In the genomic region with DNA sequence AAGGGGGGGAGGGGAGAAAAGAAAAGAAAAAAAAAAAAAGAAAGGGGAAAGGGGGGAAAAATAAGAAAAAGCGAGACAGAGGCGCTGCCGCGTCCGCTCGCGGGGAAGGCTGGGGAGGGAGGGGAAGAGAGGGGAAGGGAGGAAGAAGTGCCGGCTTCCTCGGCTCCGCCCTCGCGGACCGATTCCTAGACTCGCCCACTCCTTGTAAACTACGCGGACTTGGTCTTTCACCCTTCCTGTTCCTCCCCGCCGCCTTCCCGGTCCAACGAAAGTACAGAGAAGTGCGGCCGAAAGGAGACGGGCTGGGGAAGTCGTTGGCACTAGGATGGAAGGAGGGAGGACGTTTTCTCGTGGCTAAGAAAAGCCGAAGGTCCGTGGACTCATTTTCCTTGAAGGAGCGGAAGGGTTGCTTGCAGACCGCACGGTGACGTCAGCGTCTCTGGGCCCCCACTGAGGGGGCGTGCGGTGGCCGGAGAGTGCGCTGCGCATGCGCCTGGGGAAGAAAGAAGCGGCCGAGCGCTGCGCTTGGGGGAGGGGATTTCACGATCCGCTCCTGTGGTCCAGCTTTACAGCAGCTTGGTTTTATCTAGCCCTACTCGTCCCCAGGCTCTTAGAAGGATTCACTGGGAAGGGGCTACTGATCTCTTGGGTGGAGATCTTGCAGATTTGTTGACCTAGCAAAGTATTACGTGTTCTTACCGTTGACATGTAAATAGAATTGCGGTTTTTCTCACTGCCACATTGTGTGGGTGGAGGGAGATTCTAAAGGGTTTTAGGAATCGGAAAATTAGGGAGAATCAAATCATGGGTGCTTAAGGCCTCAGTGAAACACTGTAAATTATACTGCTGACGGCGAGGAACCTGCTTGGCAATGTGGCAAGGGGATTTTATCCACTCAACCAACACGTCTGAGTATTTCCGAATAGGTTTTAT, we compare ENCODE assay signal across 8 cellular contexts. TPM values are rescaled to one million over a fixed set of nuclear protein-coding genes. Genes with fewer than 3 reads are reported as not detected.
DNase-seq lines count a peak whose midpoint lies in the region; ATAC-seq and TF ChIP-seq lines count a peak whose summit lies in the region.

Gene CCNI, minus strand, starts transcription at position 121 of the 933 bp plus-strand sequence. CDS start 9,627 bp downstream, outside the sequence.

- peak within 1 kb of the TSS; percentile 98 for H3K4me2 ChIP-seq in BLaER1

- intact Hi-C loops in left colon (cut with DNase I, micrococcal nuclease), result no loop called here

- H3K9me3 Mint-ChIP-seq in activated CD4-positive, alpha-beta T cell treated with anti-CD3 and anti-CD28 coated beads, Interleukin-2, amount 10 ng/mL, durations not matched to agents 7 days and 5 days, result no peaks in the 10 kb centered on the region

- peaks cover 41% of the 10 kb centered on the region for H4K20me1 ChIP-seq in BLaER1

- peaks cover 33% of the 10 kb centered on the region for H3K4me1 Mint-ChIP-seq in activated CD4-positive, alpha-beta T cell treated with anti-CD3 and anti-CD28 coated beads, Interleukin-2, amount 10 ng/mL, durations not matched to agents 7 days and 5 days

- TF ChIP-seq CTCF in coronary artery (IDR thresholded peaks at IDR 0.05), result no peak

- ATAC-seq in GM19351 (IDR thresholded peaks at IDR 0.05; ENCODE audit: unreplicated experiment), result peak; percentile 54
- ATAC-seq in HG03520 (IDR thresholded peaks at IDR 0.05; ENCODE audit: unreplicated experiment), result peak; percentile 47
- ATAC-seq in left colon, result peak; percentile 95

- no peaks in the 10 kb centered on the region for H3K27me3 Mint-ChIP-seq in activated CD4-positive, alpha-beta T cell treated with anti-CD3 and anti-CD28 coated beads, Interleukin-2, amount 10 ng/mL, durations not matched to agents 7 days and 5 days

- peaks cover 13% of the 10 kb centered on the region for H3K36me3 Mint-ChIP-seq in activated CD4-positive, alpha-beta T cell treated with anti-CD3 and anti-CD28 coated beads, Interleukin-2, amount 10 ng/mL, durations not matched to agents 7 days and 5 days (ENCODE audit: low read depth)

- CTCF ChIA-PET in activated CD4-positive, alpha-beta T cell treated with anti-CD3 and anti-CD28 coated beads, Interleukin-2, amount 10 ng/mL, durations not matched to agents 7 days and 5 days (lab: Charles Lee), result interaction anchor here (1.2 to 1.3 kb wide), 3 partner anchors 11 to 88 kb away, joined by 3 read pairs; no protein-coding TSS in a partner anchor

- H3K4me3 Mint-ChIP-seq in activated CD4-positive, alpha-beta T cell treated with anti-CD3 and anti-CD28 coated beads, Interleukin-2, amount 10 ng/mL, durations not matched to agents 7 days and 5 days, result no peak within 1 kb of the TSS

- H3K27me3 ChIP-seq in BLaER1, result no peaks in the 10 kb centered on the region

- DNase-seq in NCI-H69 (lab: John Stamatoyannopoulos, UW) (peak; percentile 93), coronary artery (ENCODE audit: low spot score) (peak; percentile 98), left colon (peak; percentile 95)
- DNase-seq in activated CD4-positive, alpha-beta T cell treated with anti-CD3 and anti-CD28 coated beads, Interleukin-2, amount 10 ng/mL, durations not matched to agents 7 days and 5 days, result peak; percentile 92
- peak; percentile 92 for DNase-seq in stimulated activated CD4-positive, alpha-beta T cell treated with anti-CD3 and anti-CD28 coated beads, Interleukin-1b, Interleukin-23, amount 100 ng/mL, for 48 hours

- peak within 1 kb of the TSS; percentile 100 for H3K27ac Mint-ChIP-seq in activated CD4-positive, alpha-beta T cell treated with anti-CD3 and anti-CD28 coated beads, Interleukin-2, amount 10 ng/mL, durations not matched to agents 7 days and 5 days

- POLR2A ChIA-PET in activated CD4-positive, alpha-beta T cell treated with anti-CD3 and anti-CD28 coated beads, Interleukin-2, amount 10 ng/mL, durations not matched to agents 7 days and 5 days (lab: Charles Lee), result no interaction called here

- H3K27ac ChIP-seq in BLaER1 (peak within 1 kb of the TSS; percentile 99), coronary artery (peak within 1 kb of the TSS; percentile 99 to 100)

- H3K4me3 ChIP-seq in BLaER1 (peak within 1 kb of the TSS; percentile 84), coronary artery (peak within 1 kb of the TSS; percentile 98)

- peaks cover 67% of the 10 kb centered on the region for H3K4me1 ChIP-seq in BLaER1

- peak within 1 kb of the TSS; percentile 98 for H3K9ac ChIP-seq in BLaER1

- no peaks in the 10 kb centered on the region for H3K36me3 ChIP-seq in BLaER1

- H3K9me3 ChIP-seq in BLaER1, result no peaks in the 10 kb centered on the region

RNA-seq across cellular contexts. Expression of gene CCNI, which starts in this region (rescaled TPM):
- total RNA-seq in activated CD4-positive, alpha-beta T cell treated with anti-CD3 and anti-CD28 coated beads, Interleukin-2, amount 10 ng/mL, durations not matched to agents 7 days and 5 days, result 100 to 1,000 TPM; 210 to 244 TPM
- 100 to 1,000 TPM; 182 to 227 TPM for total RNA-seq in left colon

Comparison
In these comparisons a context has a peak if more than half of its experiments do, and no peak if none do; other contexts are left out.
1. Peak in every context shown above with its lines: DNase-seq, ATAC-seq, H3K4me3 ChIP-seq and H3K27ac ChIP-seq.